Comparison of ENCODE assay signal across 25 cellular contexts in the genomic region with DNA sequence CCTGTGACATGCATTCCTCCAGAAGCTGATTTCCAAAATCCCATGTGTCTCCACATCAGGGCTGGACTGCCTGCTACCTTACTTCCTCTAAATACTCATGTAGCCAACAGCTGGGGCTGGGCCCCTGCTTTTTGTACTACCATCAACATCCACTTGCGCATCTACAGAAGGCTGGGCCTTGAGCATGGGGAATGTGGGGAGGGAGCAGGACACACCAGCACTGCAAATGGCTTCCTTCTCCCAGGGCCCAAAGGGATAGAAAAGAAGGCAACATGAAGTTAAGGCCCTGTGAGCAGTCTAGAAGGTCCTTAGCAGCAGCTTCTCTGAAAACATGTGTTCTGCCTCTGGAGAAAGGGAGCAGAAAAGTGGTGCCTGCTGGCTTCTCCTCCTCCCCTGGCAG. TPM values are rescaled to one million over a fixed set of nuclear protein-coding genes. Genes with fewer than 3 reads are reported as not detected.
A peak's percentile ranks its signal among the peaks of the same experiment; 100 is the strongest.
DNase-seq lines count a peak whose midpoint lies in the region; ATAC-seq and TF ChIP-seq lines count a peak whose summit lies in the region.
"Had no signal": no experiment of that assay in that cellular context is flagged by ENCODE, and none has a peak within 500 bp of the region (broad histone marks: within the 10 kb centered on the region; RNA-seq: fewer than 3 reads in every experiment).

No MANE protein-coding gene starts in this region.

- peak overlapping the region; percentile 59 for H3K27ac ChIP-seq in layer of hippocampus (ENCODE audit: low read depth, low read length)
- H3K27ac ChIP-seq in ovary, result no peak overlapping the region
- H3K27ac ChIP-seq: body of pancreas, C4-2B had no signal

- H3K27me3 Mint-ChIP-seq in type B pancreatic cell, result no peaks in the 10 kb centered on the region

- H3K4me1 Mint-ChIP-seq in type B pancreatic cell (ENCODE audit: unreplicated experiment), result no peaks in the 10 kb centered on the region

- no peak for TF ChIP-seq EP300 in ovary (IDR thresholded peaks at IDR 0.05)

- peaks cover 9 to 15% of the 10 kb centered on the region in 2 donors for H3K36me3 Mint-ChIP-seq in activated naive CD4-positive, alpha-beta T cell treated with anti-CD3 and anti-CD28 coated beads, Interleukin-2, amount 50 U/mL, for 72 hours
- peaks cover 29% of the 10 kb centered on the region for H3K36me3 Mint-ChIP-seq in type B pancreatic cell

- intact Hi-C loops in ovary (cut with DNase I), result no loop called here

- no peaks in the 10 kb centered on the region for H3K4me1 ChIP-seq in ovary (ENCODE audit: insufficient read depth)

- no peaks in the 10 kb centered on the region for H3K27me3 ChIP-seq in layer of hippocampus (ENCODE audit: control insufficient read depth, insufficient read depth, low read length)
- H3K27me3 ChIP-seq in ovary, result no peaks in the 10 kb centered on the region
- H3K27me3 ChIP-seq: body of pancreas had no signal

- H3K9me3 ChIP-seq in ovary, result no peaks in the 10 kb centered on the region
- H3K9me3 ChIP-seq: body of pancreas had no signal

- no peak for ATAC-seq in activated naive CD4-positive, alpha-beta T cell treated with anti-CD3 and anti-CD28 coated beads, Interleukin-2, amount 50 U/mL, for 72 hours
- ATAC-seq: body of pancreas had no signal

- no peaks in the 10 kb centered on the region for H3K9me3 Mint-ChIP-seq in activated naive CD4-positive, alpha-beta T cell treated with anti-CD3 and anti-CD28 coated beads, Interleukin-2, amount 50 U/mL, for 72 hours
- no peaks in the 10 kb centered on the region for H3K9me3 Mint-ChIP-seq in type B pancreatic cell

- peak overlapping the region; percentile 48 to 74 for H3K27ac Mint-ChIP-seq in activated naive CD4-positive, alpha-beta T cell treated with anti-CD3 and anti-CD28 coated beads, Interleukin-2, amount 50 U/mL, for 72 hours
- H3K27ac Mint-ChIP-seq in type B pancreatic cell, result peak overlapping the region; percentile 58

- peak overlapping the region; percentile 50 for H3K4me3 ChIP-seq in WI38 (ENCODE audit: low read depth, low read length)
- no peak overlapping the region for H3K4me3 ChIP-seq in ovary
- H3K4me3 ChIP-seq: body of pancreas, smooth muscle cell had no signal

- no peaks in the 10 kb centered on the region for H3K36me3 ChIP-seq in ovary

- 93 to 96% (median 95%) methylated on average over 1 of the region's 1 CpG for WGBS in ovary, 3 donors

- no peak for TF ChIP-seq POLR2A in ovary (IDR thresholded peaks at IDR 0.05)

- no peak for DNase-seq in activated naive CD4-positive, alpha-beta T cell treated with anti-CD3 and anti-CD28 coated beads, Interleukin-2, amount 50 U/mL, for 72 hours (ENCODE audit: low spot score in 2 of 2)
- no peak for DNase-seq in activated naive CD4-positive, alpha-beta T cell (lab: John Stamatoyannopoulos, UW)
- no peak for DNase-seq in type B pancreatic cell (ENCODE audit: extremely low spot score, unreplicated experiment)
- no peak for DNase-seq in A172 (ENCODE audit: low spot score)
- no peak for DNase-seq in ovary
- DNase-seq: activated T-cell treated with anti-CD3 and anti-CD28 coated beads, Interleukin-2, amount 50 U/mL, for 48 hours; body of pancreas; effector CD8-positive, alpha-beta T cell; EL; erythroblast; kidney glomerular epithelial cell; mammary epithelial cell; MM.1S; NCI-H1436 treated with DMSO at 0.1 percent for 48 hours; occipital lobe; OCI-M1; Right ventricle myocardium superior; stimulated activated CD4-positive, alpha-beta T cell treated with anti-CD3 and anti-CD28 coated beads, Interleukin-2, amount 100 ng/mL, for 24 hours had no signal

- TF ChIP-seq CTCF in WI38 (IDR thresholded peaks at IDR 0.05; ENCODE audit: low read depth, low read length), result no peak
- no peak for TF ChIP-seq CTCF in type B pancreatic cell (conservative IDR thresholded peaks at IDR 0.05)
- TF ChIP-seq CTCF in ovary (IDR thresholded peaks at IDR 0.05), result no peak

- no peak overlapping the region for H3K4me3 Mint-ChIP-seq in type B pancreatic cell

RNA-seq across cellular contexts. Expression of a gene that starts 27.2 kb away (rescaled TPM):
- total RNA-seq in activated naive CD4-positive, alpha-beta T cell treated with anti-CD3 and anti-CD28 coated beads, Interleukin-2, amount 50 U/mL, for 72 hours, result 10 to 100 TPM; 20.2 to 30.3 TPM
- total RNA-seq in type B pancreatic cell (ENCODE audit: low replicate concordance), result 23.5 and 28.6 TPM in 2 replicates
- total RNA-seq in A172 (2014; rRNA removed; shearing (Covaris generic)), result 47.8 and 50.7 TPM in 2 replicates
- 10 to 100 TPM; 23.8 to 42.3 (median 28.8) TPM for total RNA-seq in ovary
- 10 to 100 TPM; 24.2 to 31.6 TPM for polyA plus RNA-seq in ovary

RNA-seq across cellular contexts. Expression of a gene that starts 38.8 kb away (rescaled TPM):
- total RNA-seq in activated naive CD4-positive, alpha-beta T cell treated with anti-CD3 and anti-CD28 coated beads, Interleukin-2, amount 50 U/mL, for 72 hours, result not detected
- total RNA-seq in type B pancreatic cell (ENCODE audit: low replicate concordance) (0.92 and 2.1 TPM in 2 replicates), ovary (1 to 10 TPM in 1 of 7 donors, under 1 TPM in 1, not detected in 5; 0.27 to 1.1 TPM)
- total RNA-seq in A172 (2014; rRNA removed; shearing (Covaris generic)), result not detected in 2 replicates
- polyA plus RNA-seq in ovary, result not detected
- total RNA-seq: fibroblast of villous mesenchyme, myocyte, NCI-H460, occipital lobe, Right ventricle myocardium superior, smooth muscle cell had no signal
- polyA plus RNA-seq: smooth muscle cell had no signal
